In the genomic region with DNA sequence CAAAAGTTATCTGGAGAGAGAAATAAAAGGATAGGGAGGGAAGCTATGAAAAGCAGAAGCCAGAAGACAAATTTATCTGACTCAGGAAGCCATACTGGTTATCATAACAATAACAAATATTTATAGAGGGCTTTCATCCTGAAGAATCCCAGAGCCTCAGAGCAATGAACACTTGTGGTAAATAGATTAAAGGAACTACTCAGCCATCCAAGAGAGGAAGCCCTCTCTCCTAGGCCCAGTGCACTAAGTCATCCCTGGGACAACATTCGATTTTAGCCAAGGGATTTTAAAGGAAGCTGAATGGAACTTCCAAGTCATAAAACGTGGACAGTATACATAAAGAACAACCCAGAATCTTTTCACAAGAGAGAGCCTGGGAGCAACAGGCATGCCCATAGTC, we compare ENCODE assay signal across 21 cellular contexts.
DNase-seq lines count a peak whose midpoint lies in the region; ATAC-seq, FAIRE-seq and TF ChIP-seq lines count a peak whose summit lies in the region.
"Had no signal": no experiment of that assay in that cellular context is flagged by ENCODE, and none has a peak within 500 bp of the region (broad histone marks: within the 10 kb centered on the region; RNA-seq: fewer than 3 reads in every experiment).

No MANE protein-coding gene starts in this region.

- H3K9me3 ChIP-seq in pancreas: no peaks in the 10 kb centered on the region

- peak; percentile 23 for DNase-seq in EL
- DNase-seq in brain microvascular endothelial cell: peak; percentile 40
- peak; percentile 3 for DNase-seq in hepatic stellate cell (ENCODE audit: low spot score)
- DNase-seq in pancreas: no peak
- DNase-seq in NCI-H510A (lab: John Stamatoyannopoulos, UW): no peak
- DNase-seq in NCI-H524 (lab: John Stamatoyannopoulos, UW): no peak
- no peak for DNase-seq in NCI-H187 treated with DMSO at 0.1 percent for 48 hours (lab: John Stamatoyannopoulos, UW)
- no peak for DNase-seq in DMS79 treated with DMSO at 0.1 percent for 48 hours (lab: John Stamatoyannopoulos, UW)
- DNase-seq: KBM-7, NCI-H1092 treated with DMSO at 0.1 percent for 48 hours, NCI-H1436 treated with DMSO at 0.1 percent for 48 hours, NCI-H2029, NCI-H2227 treated with DMSO at 0.1 percent for 48 hours, NCI-H524 treated with DMSO at 0.1 percent for 48 hours, OCI-M1 had no signal

- 38 to 41% methylated on average over 2 of the region's 2 CpGs for WGBS in pancreas, 2 donors

- peak overlapping the region; percentile 44 for H3K27ac ChIP-seq in brain microvascular endothelial cell
- H3K27ac ChIP-seq in pancreas: no peak overlapping the region
- H3K27ac ChIP-seq: HL-60 had no signal

- H3K27me3 ChIP-seq in brain microvascular endothelial cell (replicated peaks) (no peaks in the 10 kb centered on the region), pancreas (peaks cover 0 to 6% (median 2%) of the 10 kb centered on the region in 4 donors)

- H3K36me3 ChIP-seq in brain microvascular endothelial cell (replicated peaks) (no peaks in the 10 kb centered on the region), pancreas (no peaks in the 10 kb centered on the region)

- FAIRE-seq in pancreas (lab: Jason Lieb, UNC): peak; percentile 61
- FAIRE-seq: A204.1, H54, HepG2, RCC 7860 had no signal

- in situ Hi-C loops in brain microvascular endothelial cell (cut with HindIII; ENCODE audit: low pct_ligation_motif_present, low sequenced_read_pairs): no loop called here

- no peak for ATAC-seq in pancreas
- ATAC-seq: HepG2, Right ventricle myocardium inferior had no signal

- no peaks in the 10 kb centered on the region for H3K4me1 ChIP-seq in pancreas

- no peak for TF ChIP-seq CTCF in brain microvascular endothelial cell (IDR thresholded peaks at IDR 0.05; ENCODE audit: low read depth, low read length, missing control alignments)
- TF ChIP-seq CTCF in pancreas (IDR thresholded peaks at IDR 0.05): no peak

- intact Hi-C loops in pancreas (cut with DNase I): no loop called here

- H3K4me3 ChIP-seq in brain microvascular endothelial cell (ENCODE audit: low read depth, low read length) (no peak overlapping the region), pancreas (no peak overlapping the region)

Comparison
In these comparisons a context has a peak if more than half of its experiments do, and no peak if none do; other contexts are left out.
1. DNase-seq: peak in EL (single experiment), brain microvascular endothelial cell (single experiment) and hepatic stellate cell (single experiment); none in pancreas (0 of 6), NCI-H510A (single experiment), NCI-H524 (0 of 2), NCI-H187 treated with DMSO at 0.1 percent for 48 hours (single experiment) and DMS79 treated with DMSO at 0.1 percent for 48 hours (single experiment).